In the genomic region with DNA sequence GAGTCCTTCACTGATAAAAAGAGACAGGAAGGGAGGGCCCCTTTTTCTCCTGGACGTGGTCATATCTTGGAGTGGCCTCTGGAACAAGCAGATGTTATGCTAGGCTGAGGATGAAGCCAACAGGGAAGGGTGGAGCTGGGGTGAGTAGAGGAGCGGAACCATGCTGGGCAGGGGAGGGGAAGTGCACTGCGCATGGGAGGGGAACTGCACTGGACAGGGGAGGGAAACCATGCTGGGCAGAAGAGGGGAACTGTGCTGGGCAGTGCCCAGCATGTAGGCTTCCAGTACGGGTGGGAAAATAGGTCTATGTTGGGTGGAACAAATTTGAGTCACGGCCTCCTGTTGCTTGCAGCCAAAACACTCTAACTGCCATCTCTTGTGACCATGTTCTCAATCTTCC, we compare ENCODE assay signal across 32 cellular contexts. TPM values are rescaled to one million over a fixed set of nuclear protein-coding genes. Genes with fewer than 3 reads are reported as not detected.
"Had no signal": no experiment of that assay in that cellular context is flagged by ENCODE, and none has a peak within 500 bp of the region (broad histone marks: within the 10 kb centered on the region; RNA-seq: fewer than 3 reads in every experiment).

No MANE protein-coding gene starts in this region.

- ATAC-seq: activated naive CD4-positive, alpha-beta T cell treated with anti-CD3 and anti-CD28 coated beads, Interleukin-2, amount 50 U/mL, for 72 hours; activated T-cell treated with anti-CD3 and anti-CD28 coated beads, Interleukin-2, amount 50 U/mL, for 72 hours; esophagus mucosa; foreskin keratinocyte; gastrocnemius medialis; heart left ventricle; WTC11 had no signal

- H3K36me3 ChIP-seq: ascending aorta, breast epithelium, cardiac muscle cell, gastrocnemius medialis, heart left ventricle had no signal

- H3K4me3 ChIP-seq: ascending aorta, breast epithelium, cardiac muscle cell, coronary artery, dorsolateral prefrontal cortex, gastrocnemius medialis, heart left ventricle had no signal

- H3K27me3 ChIP-seq: ascending aorta, cardiac muscle cell, foreskin keratinocyte had no signal

- H3K4me1 ChIP-seq: ascending aorta, breast epithelium, foreskin keratinocyte, gastrocnemius medialis, heart left ventricle had no signal

- DNase-seq: activated CD4-positive, alpha-beta memory T cell treated with anti-CD3 and anti-CD28 coated beads, Interleukin-2, amount 10 ng/mL, durations not matched to agents 7 days and 5 days; activated CD4-positive, alpha-beta T cell treated with anti-CD3 and anti-CD28 coated beads for 1 hour; activated CD4-positive, alpha-beta T cell treated with anti-CD3 and anti-CD28 coated beads for 4 hours; activated CD4-positive, alpha-beta T cell treated with anti-CD3 and anti-CD28 coated beads, Interleukin-2, amount 10 ng/mL, durations not matched to agents 7 days and 5 days; activated CD4-positive, alpha-beta T cell treated with anti-CD3 and anti-CD28 coated beads, Interleukin-2, amount 50 U/mL, for 4 hours; activated CD8-positive, alpha-beta memory T cell treated with anti-CD3 and anti-CD28 coated beads, Interleukin-2, amount 50 U/mL, for 48 hours; activated gamma-delta T cell; activated naive CD4-positive, alpha-beta T cell; activated naive CD4-positive, alpha-beta T cell treated with anti-CD3 and anti-CD28 coated beads, Interleukin-2, amount 10 ng/mL, durations not matched to agents 7 days and 5 days; activated naive CD8-positive, alpha-beta T cell treated with anti-CD3 and anti-CD28 coated beads, Interleukin-2, amount 10 ng/mL, durations not matched to agents 7 days and 5 days; activated T-cell treated with anti-CD3 and anti-CD28 coated beads for 4 hours; activated T-cell treated with anti-CD3 and anti-CD28 coated beads, Interleukin-2, amount 50 U/mL, for 24 hours; activated T-cell treated with anti-CD3 and anti-CD28 coated beads, Interleukin-2, amount 50 U/mL, for 72 hours; central memory CD4-positive, alpha-beta T cell; cerebellar nuclear complex; dorsolateral prefrontal cortex; effector memory CD4-positive, alpha-beta T cell; foreskin keratinocyte; gastrocnemius medialis; glutamatergic neuron; heart left ventricle; T-helper 2 cell had no signal

- H3K27ac ChIP-seq: ascending aorta, breast epithelium, cardiac muscle cell, coronary artery, dorsolateral prefrontal cortex, foreskin keratinocyte, gastrocnemius medialis, heart left ventricle, VCaP had no signal

RNA-seq across cellular contexts. Expression of a gene that starts 19.3 kb away (rescaled TPM):
- total RNA-seq: activated CD4-positive, alpha-beta memory T cell treated with anti-CD3 and anti-CD28 coated beads, Interleukin-2, amount 10 ng/mL, durations not matched to agents 7 days and 5 days; activated CD4-positive, alpha-beta T cell treated with anti-CD3 and anti-CD28 coated beads, Interleukin-2, amount 10 ng/mL, durations not matched to agents 7 days and 5 days; activated naive CD4-positive, alpha-beta T cell treated with anti-CD3 and anti-CD28 coated beads, Interleukin-2, amount 50 U/mL, for 72 hours; activated naive CD8-positive, alpha-beta T cell treated with anti-CD3 and anti-CD28 coated beads, Interleukin-2, amount 10 ng/mL, durations not matched to agents 7 days and 5 days; activated T-cell treated with anti-CD3 and anti-CD28 coated beads, Interleukin-2, amount 50 U/mL, for 72 hours; ascending aorta; dorsolateral prefrontal cortex; epithelial cell of proximal tubule; T-helper 1 cell treated with Interleukin-12 subunit alpha and Interleukin-12 subunit beta and Interleukin-4 antibody, amounts not matched to agents 30 ng/mL and 1 ng/mL, for 36 hours had no signal
